Comparison of ENCODE assay signal across 8 cellular contexts in genomic region chrX:24026403-24026801, GRCh38. TPM values are rescaled to one million over a fixed set of nuclear protein-coding genes. Genes with fewer than 3 reads are reported as not detected.
DNase-seq lines count a peak whose midpoint lies in the region; ATAC-seq and TF ChIP-seq lines count a peak whose summit lies in the region.

No MANE protein-coding gene starts in this region.

- H3K27me3 ChIP-seq in mammary epithelial cell (ENCODE audit: insufficient read depth, low read length) (peaks cover under 1% of the 10 kb centered on the region), mononuclear cell (ENCODE audit: insufficient read depth, low read length) (no peaks in the 10 kb centered on the region)

- H3K36me3 ChIP-seq in mammary epithelial cell (ENCODE audit: insufficient read depth, low read length) = no peaks in the 10 kb centered on the region

- H3K36me3 Mint-ChIP-seq in CD14-positive monocyte (peaks cover 0 to 5% of the 10 kb centered on the region in 2 donors), IgD-negative memory B cell (peaks cover 3% of the 10 kb centered on the region)

- H3K27ac ChIP-seq in mammary epithelial cell (ENCODE audit: insufficient read depth, low read depth, low read length) = peak overlapping the region; percentile 75

- H3K79me2 ChIP-seq in mammary epithelial cell (ENCODE audit: insufficient read depth, low read length) = peaks cover 35% of the 10 kb centered on the region

- H3K4me3 ChIP-seq in mammary epithelial cell (replicated peaks in 1 of 3; ENCODE audit: insufficient read depth in 1 of 3, low read depth in 2 of 3, low read length in 3 of 3) = peak overlapping the region; percentile 40 to 76 (median 67)
- H3K4me3 ChIP-seq in mononuclear cell (ENCODE audit: low read length) = peak overlapping the region; percentile 63

- no peaks in the 10 kb centered on the region for H4K20me1 ChIP-seq in mammary epithelial cell (ENCODE audit: insufficient read depth, low read length)

- peak overlapping the region; percentile 66 for H2AFZ ChIP-seq in mammary epithelial cell (ENCODE audit: low read depth, low read length)

- dilution Hi-C loops in mammary epithelial cell (cut with HindIII; ENCODE audit: low sequenced_read_pairs) = no loop called here

- CTCF ChIA-PET in mammary epithelial cell (lab: Charles Lee; ENCODE audit: low non-redundant PET) = interaction anchor here (0.8 kb wide), 1 partner anchor 27 kb away, joined by 17 read pairs; no protein-coding TSS in a partner anchor

- intact Hi-C loops in CD14-positive monocyte (cut with micrococcal nuclease) (loop anchor here in 1 of 2 donors (10.0 kb wide), 1 partner anchor 122 kb away; the partner anchor contains the start of genes APOO and CXorf58), mammary epithelial cell (cut with micrococcal nuclease) (loop anchor here (10.0 kb wide), 1 partner anchor 242 kb away; the partner anchor contains the start of gene SAT1)

- in situ Hi-C loops in mammary epithelial cell (cut with MboI; ENCODE audit: low sequenced_read_pairs in 2 of 2) = no loop called here

- H3K9me3 ChIP-seq in mammary epithelial cell (replicated peaks; ENCODE audit: insufficient read depth, low read length) (no peaks in the 10 kb centered on the region), mononuclear cell (ENCODE audit: low read depth, low read length) (no peaks in the 10 kb centered on the region)

- BruUV-seq in mammary epithelial cell (replicated peaks; lab: Mats Ljungman, UMichigan) = no TSS peak

- WGBS in mammary epithelial cell (ENCODE audit: low coverage, missing lambda C conversion rate) = 24% methylated on average over 13 of the region's 13 CpGs

- H3K27me3 Mint-ChIP-seq in CD14-positive monocyte (ENCODE audit: low read depth in 3 of 3) = peaks cover 0 to 53% (median 0%) of the 10 kb centered on the region in 3 donors
- peaks cover 2% of the 10 kb centered on the region for H3K27me3 Mint-ChIP-seq in IgD-negative memory B cell

- H3K4me1 Mint-ChIP-seq in CD14-positive monocyte (peaks cover 11% of the 10 kb centered on the region), IgD-negative memory B cell (peaks cover 9% of the 10 kb centered on the region in 3 donors)

- peak overlapping the region; percentile 92 to 97 (median 96) for H3K27ac Mint-ChIP-seq in CD14-positive monocyte
- H3K27ac Mint-ChIP-seq in IgD-negative memory B cell = peak overlapping the region; percentile 53 to 92 (median 90)

- DNase-seq in CD14-positive monocyte (ENCODE audit: low spot score) (no peak), mammary epithelial cell (no peak), middle frontal gyrus (ENCODE audit: extremely low spot score, low spot score) (no peak), SHP77 treated with DMSO at 0.1 percent for 48 hours (lab: John Stamatoyannopoulos, UW) (no peak)
- no peak for DNase-seq in effector CD4-positive, alpha-beta T cell

- ATAC-seq in HG03460 (IDR thresholded peaks at IDR 0.05; ENCODE audit: unreplicated experiment) = no peak

- TF ChIP-seq CTCF in CD14-positive monocyte (IDR thresholded peaks at IDR 0.05) (no peak), mammary epithelial cell (conservative IDR thresholded peaks at IDR 0.05 in 1 of 2, IDR thresholded peaks at IDR 0.05 in 1 of 2; ENCODE audit: extremely low read depth in 1 of 2, insufficient read depth in 1 of 2, low read depth in 1 of 2, low read length in 2 of 2) (no peak)

- H3K4me2 ChIP-seq in mammary epithelial cell (ENCODE audit: insufficient read depth, low read depth, low read length) = peak overlapping the region; percentile 71

- H3K9me3 Mint-ChIP-seq in CD14-positive monocyte (peaks cover 0 to 34% (median 3%) of the 10 kb centered on the region in 7 donors), IgD-negative memory B cell (no peaks in the 10 kb centered on the region)

- peak overlapping the region; percentile 81 for H3K9ac ChIP-seq in mammary epithelial cell (ENCODE audit: insufficient read depth, low read length)

- no peaks in the 10 kb centered on the region for H3K4me1 ChIP-seq in mammary epithelial cell (ENCODE audit: insufficient read depth, low read length)
- no peaks in the 10 kb centered on the region for H3K4me1 ChIP-seq in mononuclear cell (ENCODE audit: insufficient read depth, low read length)

- H3K4me3 Mint-ChIP-seq in CD14-positive monocyte (peak overlapping the region; percentile 80 to 88), IgD-negative memory B cell (peak overlapping the region; percentile 86 to 92 (median 90))

RNA-seq across cellular contexts. Expression of gene KLHL15, which starts 0.6 kb away (rescaled TPM):
- 1 to 10 TPM; 3.2 to 3.9 TPM for polyA plus RNA-seq in CD14-positive monocyte
- 1.6 TPM for polyA plus RNA-seq in IgD-negative memory B cell
- total RNA-seq in mammary epithelial cell = 1 to 10 TPM; 4.8 to 7.7 TPM
- polyA plus RNA-seq in mammary epithelial cell = 2.5 TPM
- 7.5 TPM for polyA minus RNA-seq in mammary epithelial cell
- total RNA-seq in mononuclear cell = 53.8 TPM

RNA-seq across cellular contexts. Expression of gene EIF2S3, which starts 28.4 kb away (rescaled TPM):
- polyA plus RNA-seq in CD14-positive monocyte (10 to 100 TPM; 87.1 to 87.2 TPM), IgD-negative memory B cell (128 TPM), mammary epithelial cell (91.3 TPM)
- total RNA-seq in mammary epithelial cell (100 to 1,000 TPM; 299 to 364 TPM), mononuclear cell (490 TPM)
- polyA minus RNA-seq in mammary epithelial cell = 185 TPM
